Comparison of ENCODE assay signal across 7 cellular contexts in the genomic region with DNA sequence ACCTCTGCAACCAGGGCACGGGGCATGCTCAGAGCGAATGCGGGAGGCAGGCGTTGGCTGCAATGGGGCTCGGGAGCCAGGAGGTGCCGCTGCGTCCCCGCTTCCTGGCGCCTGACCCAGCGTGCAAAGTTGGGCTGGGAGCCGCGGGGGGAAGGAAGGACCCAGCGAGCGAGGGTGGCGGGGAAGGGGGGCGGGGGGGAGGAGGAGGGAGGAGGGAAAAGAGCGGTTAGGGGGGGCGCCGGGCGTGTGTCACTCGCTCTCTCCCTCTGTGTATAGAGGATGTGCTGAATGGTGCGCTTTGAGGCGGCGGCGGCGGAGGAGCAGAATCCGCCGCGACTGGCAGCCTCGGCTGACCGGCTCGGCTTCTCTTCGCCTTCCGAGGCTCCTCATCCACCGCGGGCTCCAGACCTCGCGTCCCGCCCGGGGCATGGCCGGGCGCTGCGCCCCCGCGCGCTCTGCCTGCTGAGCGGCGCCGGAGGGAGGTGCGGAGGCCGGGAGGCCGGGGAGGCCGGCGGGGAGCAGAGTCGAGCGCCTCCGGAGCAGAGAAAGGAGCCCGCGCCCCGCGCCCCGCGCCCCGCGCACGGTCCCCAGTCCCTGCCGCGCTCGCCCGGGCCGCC. TPM values are rescaled to one million over a fixed set of nuclear protein-coding genes. Genes with fewer than 3 reads are reported as not detected.
DNase-seq lines count a peak whose midpoint lies in the region; ATAC-seq, FAIRE-seq and TF ChIP-seq lines count a peak whose summit lies in the region.

Gene PLCB1 (plus strand): TSS at position 252 of the 617 bp plus-strand sequence. CDS start 386 bp downstream, outside the sequence.

- no peaks in the 10 kb centered on the region for H3K79me2 ChIP-seq in keratinocyte (ENCODE audit: control insufficient read depth, insufficient read depth, low read length)

- H3K4me2 ChIP-seq in keratinocyte (ENCODE audit: control insufficient read depth, extremely low read depth, insufficient read depth, low read depth, low read length): peak within 1 kb of the TSS; percentile 70

- no peak within 1 kb of the TSS for H3K9ac ChIP-seq in keratinocyte (ENCODE audit: control insufficient read depth, extremely low read depth, insufficient read depth, low read length)

- no peaks in the 10 kb centered on the region for H3K9me1 ChIP-seq in keratinocyte (ENCODE audit: control insufficient read depth, extremely low read depth, insufficient read depth, low read length)

- DNase-seq in NCI-H2196 (lab: John Stamatoyannopoulos, UW; ENCODE audit: unreplicated experiment) (peak; percentile 83), cerebellum (ENCODE audit: low spot score) (peak; percentile 90), keratinocyte (ENCODE audit: low read depth, low spot score) (no peak)
- peak; percentile 58 for DNase-seq in activated CD4-positive, alpha-beta T cell treated with anti-CD3 and anti-CD28 coated beads for 1 hour
- peak; percentile 56 to 60 (median 60) for DNase-seq in stimulated activated CD4-positive, alpha-beta T cell treated with anti-CD3 and anti-CD28 coated beads, Interleukin-12 subunit alpha, Interleukin-12 subunit beta, amount 100 ng/mL, for 48 hours (ENCODE audit: low read depth in 2 of 3, low spot score in 1 of 3)

- TF ChIP-seq CTCF in keratinocyte (optimal IDR thresholded peaks at IDR 0.05 in 1 of 3, IDR thresholded peaks at IDR 0.05 in 1 of 3, conservative IDR thresholded peaks at IDR 0.05 in 1 of 3; ENCODE audit: extremely low read depth in 1 of 3, insufficient read depth in 2 of 3, low read length in 3 of 3): peak; percentile 49 to 97 (median 88)

- peaks cover 3% of the 10 kb centered on the region for H3K4me1 ChIP-seq in keratinocyte (ENCODE audit: control insufficient read depth, extremely low read depth, insufficient read depth, low read length)

- peaks cover 29% of the 10 kb centered on the region for H3K27me3 ChIP-seq in keratinocyte (ENCODE audit: control insufficient read depth, extremely low read depth, insufficient read depth, low read length)

- no peak within 1 kb of the TSS for H3K27ac ChIP-seq in keratinocyte (ENCODE audit: control insufficient read depth, insufficient read depth, low read length)

- no peaks in the 10 kb centered on the region for H3K9me3 ChIP-seq in keratinocyte (ENCODE audit: control insufficient read depth, low read depth, low read length)

- FAIRE-seq in keratinocyte (lab: Jason Lieb, UNC): no peak

- dilution Hi-C loops in keratinocyte (cut with MboI; ENCODE audit: extremely low pct_ligation_motif_present, low sequenced_read_pairs): no loop called here

- peak within 1 kb of the TSS; percentile 12 for H2AFZ ChIP-seq in keratinocyte (ENCODE audit: control insufficient read depth, low read length)

- no peaks in the 10 kb centered on the region for H4K20me1 ChIP-seq in keratinocyte (ENCODE audit: control insufficient read depth, extremely low read depth, insufficient read depth, low read length)

- H3K36me3 ChIP-seq in keratinocyte (ENCODE audit: control insufficient read depth in 2 of 2, extremely low read depth in 1 of 2, insufficient read depth in 2 of 2, low read length in 2 of 2): no peaks in the 10 kb centered on the region

- H3K4me3 ChIP-seq in keratinocyte (ENCODE audit: control insufficient read depth in 2 of 3, extremely low read depth in 1 of 3, insufficient read depth in 2 of 3, low read depth in 1 of 3, low read length in 3 of 3): peak within 1 kb of the TSS; percentile 31 to 57 (median 42)

- ATAC-seq in GM18517 (IDR thresholded peaks at IDR 0.05; ENCODE audit: unreplicated experiment) (peak; percentile 64), HG03060 (IDR thresholded peaks at IDR 0.05; ENCODE audit: low read depth, unreplicated experiment) (peak; percentile 44)

RNA-seq across cellular contexts. Expression of gene PLCB1, which starts in this region (rescaled TPM):
- total RNA-seq in cerebellum: 54.5 TPM
- polyA plus RNA-seq in keratinocyte: 0.15 to 0.37 TPM (median 0.32 TPM) in 3 replicates
- 0.71 TPM for polyA plus RNA-seq in keratinocyte (2011; ENCODE audit: low read depth)
- 0.14 and 0.29 TPM in 2 replicates for polyA plus RNA-seq in keratinocyte (2011; cell fraction: cytosol; rRNA removed)
- polyA plus RNA-seq in keratinocyte (2011; cell fraction: nucleus; rRNA removed): 0.20 and 0.31 TPM in 2 replicates
- polyA plus RNA-seq in keratinocyte (2012; ENCODE audit: low replicate concordance): 0.21 and 0.39 TPM in 2 replicates
- polyA minus RNA-seq in keratinocyte: 0.56 to 1.1 TPM in 2 of 3 replicates, not detected in the other
- polyA minus RNA-seq in keratinocyte (2011; cell fraction: cytosol; rRNA and poly(A)+ RNA removed): not detected
- polyA minus RNA-seq in keratinocyte (2011; cell fraction: nucleus; rRNA and poly(A)+ RNA removed): 0.53 and 2.1 TPM in 2 replicates
